In the genomic region with DNA sequence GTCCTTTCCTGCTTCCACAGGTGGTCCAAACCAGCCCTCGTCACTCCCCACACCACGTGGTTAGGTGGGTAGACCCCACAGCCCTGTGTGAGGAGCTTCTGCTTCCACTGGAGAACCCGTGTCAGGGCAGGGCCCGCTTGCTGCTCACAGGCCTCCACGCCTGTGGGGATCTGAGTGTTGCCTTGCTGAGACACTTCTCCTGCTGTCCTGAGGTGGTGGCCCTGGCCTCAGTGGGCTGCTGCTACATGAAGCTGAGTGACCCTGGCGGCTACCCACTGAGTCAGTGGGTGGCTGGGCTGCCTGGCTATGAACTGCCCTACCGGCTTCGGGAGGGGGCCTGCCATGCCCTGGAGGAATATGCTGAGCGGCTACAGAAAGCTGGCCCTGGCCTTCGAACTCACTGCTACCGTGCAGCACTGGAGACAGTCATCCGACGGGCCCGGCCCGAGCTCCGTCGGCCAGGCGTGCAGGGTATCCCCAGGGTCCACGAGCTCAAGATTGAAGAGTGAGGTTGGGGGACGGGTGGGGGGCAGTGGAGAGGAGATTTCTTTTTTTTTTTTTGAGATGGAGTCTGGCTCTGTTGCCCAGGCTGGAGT, we compare ENCODE assay signal across 24 cellular contexts. TPM values are rescaled to one million over a fixed set of nuclear protein-coding genes. Genes with fewer than 3 reads are reported as not detected.
"Had no signal": no experiment of that assay in that cellular context is flagged by ENCODE, and none has a peak within 500 bp of the region (broad histone marks: within the 10 kb centered on the region; RNA-seq: fewer than 3 reads in every experiment).

No MANE protein-coding gene starts in this region.

- H3K9me3 ChIP-seq: gastrocnemius medialis, heart left ventricle, right lobe of liver, suprapubic skin had no signal

- H3K4me1 ChIP-seq: parathyroid adenoma had no signal

- H3K4me2 ChIP-seq: hepatocyte had no signal

- H3K27me3 ChIP-seq: gastrocnemius medialis, heart left ventricle, hepatocyte, right lobe of liver, suprapubic skin had no signal

- H3K27ac ChIP-seq: epithelial cell of prostate, gastrocnemius medialis, heart left ventricle, hepatocyte, parathyroid adenoma, right lobe of liver, suprapubic skin had no signal

- ATAC-seq: esophagus mucosa; gastrocnemius medialis; heart left ventricle; left lobe of liver; natural killer cell treated with Interleukin-12 subunit alpha and Interleukin-12 subunit beta and Interleukin-15 and Interleukin-18, amount 100 ng/mL, for 72 hours; stimulated activated naive CD8-positive, alpha-beta T cell treated with anti-CD3 and anti-CD28 coated beads, Interleukin-15, amount 100 ng/mL, for 72 hours had no signal

- H2AFZ ChIP-seq: hepatocyte, parathyroid adenoma had no signal

- FAIRE-seq: kidney, small intestine had no signal

- DNase-seq: cortex of kidney; effector CD4-positive, alpha-beta T cell; foreskin fibroblast; gastrocnemius medialis; kidney; right lobe of liver; small intestine; stimulated activated CD4-positive, alpha-beta T cell treated with anti-CD3 and anti-CD28 coated beads, Interleukin-12 subunit alpha, Interleukin-12 subunit beta, amount 100 ng/mL, for 4 hours; stimulated activated CD4-positive, alpha-beta T cell treated with anti-CD3 and anti-CD28 coated beads, Interleukin-1b, Interleukin-23, amount 100 ng/mL, for 48 hours; stimulated activated CD4-positive, alpha-beta T cell treated with anti-CD3 and anti-CD28 coated beads, Interleukin-4, amount 100 ng/mL, for 1 hour; stimulated activated CD8-positive, alpha-beta memory T cell treated with anti-CD3 and anti-CD28 coated beads, Interleukin-4, amount 100 ng/mL, for 48 hours; stimulated activated naive CD4-positive, alpha-beta T cell; stimulated activated naive CD8-positive, alpha-beta T cell treated with anti-CD3 and anti-CD28 coated beads, Interleukin-15, amount 100 ng/mL, for 72 hours; trophoblast cell had no signal

- H3K79me2 ChIP-seq: parathyroid adenoma had no signal

- H3K9ac ChIP-seq: parathyroid adenoma had no signal

- H3K4me3 ChIP-seq: gastrocnemius medialis, heart left ventricle, hepatocyte, lung, right lobe of liver, suprapubic skin had no signal

RNA-seq across cellular contexts. Expression of a gene that starts 28.7 kb away (rescaled TPM):
- total RNA-seq: dermis microvascular lymphatic vessel endothelial cell had no signal
